Comparison of ENCODE assay signal across 23 cellular contexts in genomic region chr15:51067510-51067909, GRCh38. TPM values are rescaled to one million over a fixed set of nuclear protein-coding genes. Genes with fewer than 3 reads are reported as not detected.
DNase-seq lines count a peak whose midpoint lies in the region; ATAC-seq and TF ChIP-seq lines count a peak whose summit lies in the region.
"Had no signal": no experiment of that assay in that cellular context is flagged by ENCODE, and none has a peak within 500 bp of the region (broad histone marks: within the 10 kb centered on the region; RNA-seq: fewer than 3 reads in every experiment).

No MANE protein-coding gene starts in this region.

- H3K4me1 ChIP-seq in mucosa of descending colon (ENCODE audit: low read depth) (no peaks in the 10 kb centered on the region), uterus (peaks cover 0 to 12% of the 10 kb centered on the region in 2 donors)

- intact Hi-C loops in mucosa of descending colon (cut with DNase I, micrococcal nuclease), result no loop called here
- intact Hi-C loops in uterus (cut with DNase I; ENCODE audit: low total_unique reads), result no loop called here

- H3K36me3 ChIP-seq in mucosa of descending colon (ENCODE audit: low read depth) (no peaks in the 10 kb centered on the region), uterus (no peaks in the 10 kb centered on the region)
- H3K36me3 ChIP-seq: BLaER1 had no signal

- no peaks in the 10 kb centered on the region for H3K9me3 ChIP-seq in mucosa of descending colon
- H3K9me3 ChIP-seq in uterus, result no peaks in the 10 kb centered on the region
- H3K9me3 ChIP-seq: BLaER1 had no signal

- H3K4me1 Mint-ChIP-seq in stimulated activated naive CD8-positive, alpha-beta T cell treated with anti-CD3 and anti-CD28 coated beads, Interleukin-15, amount 100 ng/mL, for 72 hours, result peaks cover 10% of the 10 kb centered on the region

- H3K27ac Mint-ChIP-seq in stimulated activated naive CD8-positive, alpha-beta T cell treated with anti-CD3 and anti-CD28 coated beads, Interleukin-15, amount 100 ng/mL, for 72 hours, result no peak overlapping the region
- H3K27ac Mint-ChIP-seq: CD4-positive, alpha-beta T cell; H9; HFFc6 had no signal

- no peak overlapping the region for H3K4me3 Mint-ChIP-seq in stimulated activated naive CD8-positive, alpha-beta T cell treated with anti-CD3 and anti-CD28 coated beads, Interleukin-15, amount 100 ng/mL, for 72 hours
- H3K4me3 Mint-ChIP-seq: CD4-positive, alpha-beta T cell; H9; HFFc6 had no signal

- H3K9me3 Mint-ChIP-seq in stimulated activated naive CD8-positive, alpha-beta T cell treated with anti-CD3 and anti-CD28 coated beads, Interleukin-15, amount 100 ng/mL, for 72 hours, result no peaks in the 10 kb centered on the region
- H3K9me3 Mint-ChIP-seq: CD4-positive, alpha-beta T cell; H9; HFFc6 had no signal

- H3K27me3 Mint-ChIP-seq in stimulated activated naive CD8-positive, alpha-beta T cell treated with anti-CD3 and anti-CD28 coated beads, Interleukin-15, amount 100 ng/mL, for 72 hours, result peaks cover 41% of the 10 kb centered on the region

- no peaks in the 10 kb centered on the region for H3K27me3 ChIP-seq in uterus
- H3K27me3 ChIP-seq: BLaER1 had no signal

- TF ChIP-seq POLR2A in uterus (IDR thresholded peaks at IDR 0.05), result no peak

- DNase-seq in amniotic epithelial cell (ENCODE audit: low read depth) (peak; percentile 93), fibroblast of peridontal ligament (ENCODE audit: extremely low read depth) (peak; percentile 61), mucosa of descending colon (no peak), uterus (no peak), NCI-H69 (lab: John Stamatoyannopoulos, UW) (no peak), GM19238 (ENCODE audit: insufficient read length, low spot score) (no peak)
- no peak for DNase-seq in stimulated activated naive CD8-positive, alpha-beta T cell treated with anti-CD3 and anti-CD28 coated beads, Interleukin-15, amount 100 ng/mL, for 72 hours
- DNase-seq: CD4-positive, alpha-beta T cell; COR-L47; DMS79; GM23248; H9; HFFc6; KG1; NCI-H1092; NCI-H1436; NCI-H2029; NCI-H345; NCI-H524; NK-92 treated with Interleukin-12 subunit alpha and Interleukin-12 subunit beta, amount 100 ng/mL, for 24 hours had no signal

- peak overlapping the region; percentile 80 to 87 for H3K27ac ChIP-seq in uterus
- H3K27ac ChIP-seq: BLaER1, GM23248 had no signal

- H3K4me3 ChIP-seq in mucosa of descending colon, result no peak overlapping the region
- H3K4me3 ChIP-seq in uterus, result no peak overlapping the region
- H3K4me3 ChIP-seq: BLaER1, GM23248 had no signal

- TF ChIP-seq CTCF in mucosa of descending colon (IDR thresholded peaks at IDR 0.05) (no peak), uterus (IDR thresholded peaks at IDR 0.05) (no peak)

- peak; percentile 22 for ATAC-seq in mucosa of descending colon
- no peak for ATAC-seq in stimulated activated naive CD8-positive, alpha-beta T cell treated with anti-CD3 and anti-CD28 coated beads, Interleukin-15, amount 100 ng/mL, for 72 hours
- ATAC-seq: Panc1, SK-N-SH treated with all-trans-retinoic acid at 6 μM for 48 hours had no signal

RNA-seq across cellular contexts. Expression of gene TNFAIP8L3, which starts 27.2 kb away (rescaled TPM):
- 10 to 100 TPM in 2 of 3 donors, 1 to 10 TPM in 1; 8.2 to 11.2 (median 10.0) TPM for total RNA-seq in mucosa of descending colon
- total RNA-seq in uterus, result 100 to 1,000 TPM in 1 of 4 donors, 10 to 100 TPM in 3; 20.0 to 173 (median 43.2) TPM
- total RNA-seq: CD4-positive, alpha-beta T cell had no signal

Comparison
In these comparisons a context has a peak if more than half of its experiments do, and no peak if none do; other contexts are left out.
1. DNase-seq: peak in amniotic epithelial cell (single experiment) and fibroblast of peridontal ligament (single experiment); none in mucosa of descending colon (0 of 3), uterus (0 of 2), NCI-H69 (single experiment), GM19238 (single experiment) and stimulated activated naive CD8-positive, alpha-beta T cell treated with anti-CD3 and anti-CD28 coated beads, Interleukin-15, amount 100 ng/mL, for 72 hours (0 of 2).